1 cellular context compared by ENCODE assay signal in genomic region chr4:135192746-135193535, GRCh38.
TF ChIP-seq lines count a peak whose summit lies in the region.

No MANE protein-coding gene starts in this region.

TF ChIP-seq in SK-N-SH treated with all-trans-retinoic acid at 6 μM for 48 hours, 23 proteins besides CTCF, POLR2A, EP300 and RAD21 (continued from another document):
- no peak for TF ChIP-seq TSHZ2 (CRISPR knock-in tag; IDR thresholded peaks at IDR 0.05)
- TF ChIP-seq OSR1 (CRISPR knock-in tag; IDR thresholded peaks at IDR 0.05): no peak
- no peak for TF ChIP-seq ZNF70 (CRISPR knock-in tag; IDR thresholded peaks at IDR 0.05)
- TF ChIP-seq ZC3H10 (CRISPR knock-in tag; IDR thresholded peaks at IDR 0.05): no peak
- TF ChIP-seq ESRRG (CRISPR knock-in tag; IDR thresholded peaks at IDR 0.05): no peak
